In genomic region chr22:24008381-24009226, GRCh38 we compare ENCODE assay signal across 2 cellular contexts.
TF ChIP-seq lines count a peak whose summit lies in the region.

No MANE protein-coding gene starts in this region.

TF ChIP-seq in IMR-90, 13 proteins besides CTCF, POLR2A, EP300 and RAD21:
- TF ChIP-seq SMC3 (IDR thresholded peaks at IDR 0.05; ENCODE audit: low read depth, low read length), result no peak
- TF ChIP-seq MAFK (IDR thresholded peaks at IDR 0.05; ENCODE audit: low read depth, low read length), result 0 out of 2 replicates have a peak, but pooled peaks have one; percentile 3

TF ChIP-seq in K562, 482 proteins besides CTCF, POLR2A, EP300 and RAD21:
- TF ChIP-seq FOXJ3 (CRISPR knock-in tag; IDR thresholded peaks at IDR 0.05), result no peak
- TF ChIP-seq ZNF79 (CRISPR knock-in tag; IDR thresholded peaks at IDR 0.05; ENCODE audit: low read depth), result no peak
- no peak for TF ChIP-seq NFRKB (IDR thresholded peaks at IDR 0.05; ENCODE audit: low read depth)
- no peak for TF ChIP-seq HNRNPK (IDR thresholded peaks at IDR 0.05; ENCODE audit: low read depth, low read length, poor library complexity, severe bottlenecking)
- no peak for TF ChIP-seq MCM3 (IDR thresholded peaks at IDR 0.05)
- no peak for TF ChIP-seq ILK (tag; IDR thresholded peaks at IDR 0.05; ENCODE audit: borderline replicate concordance, low read depth)
- TF ChIP-seq BRF1 (IDR thresholded peaks at IDR 0.05; ENCODE audit: borderline replicate concordance, extremely low read depth, insufficient read length), result no peak
